ENCODE assay signal across 23 cellular contexts in genomic region chr1:19616489-19616888, GRCh38. TPM values are rescaled to one million over a fixed set of nuclear protein-coding genes. Genes with fewer than 3 reads are reported as not detected.
DNase-seq lines count a peak whose midpoint lies in the region; ATAC-seq, FAIRE-seq and TF ChIP-seq lines count a peak whose summit lies in the region.
"Had no signal": no experiment of that assay in that cellular context is flagged by ENCODE, and none has a peak within 500 bp of the region (broad histone marks: within the 10 kb centered on the region; RNA-seq: fewer than 3 reads in every experiment).

No MANE protein-coding gene starts in this region.

- 57% methylated on average over 2 of the region's 2 CpGs for WGBS in HepG2 (ENCODE audit: low lambda C conversion rate)
- WGBS in right lobe of liver (ENCODE audit: insufficient coverage, low coverage, low lambda C conversion rate, missing lambda C conversion rate), result 70% methylated on average over 2 of the region's 2 CpGs

- intact Hi-C loops in HepG2 (cut with micrococcal nuclease; ENCODE audit: unreplicated experiment) (no loop called here), right lobe of liver (cut with DNase I) (no loop called here)

- POLR2A ChIA-PET in HepG2 (lab: Yijun Ruan, JAX), result interaction anchor here (1.0 kb wide), 1 partner anchor 16 kb away, joined by 3 read pairs; no protein-coding TSS in a partner anchor

- TF ChIP-seq CTCF in HepG2 (CRISPR knock-in tag; IDR thresholded peaks at IDR 0.05) (no peak), right lobe of liver (IDR thresholded peaks at IDR 0.05) (no peak), foreskin fibroblast (IDR thresholded peaks at IDR 0.05; ENCODE audit: low read depth, low read length) (no peak)

- no peak overlapping the region for H3K4me2 ChIP-seq in HepG2 (ENCODE audit: low read depth, low read length)
- H3K4me2 ChIP-seq: KMS-11, smooth muscle cell had no signal

- CTCF ChIA-PET in HepG2 (lab: Yijun Ruan, JAX; ENCODE audit: low intra/inter-chr PET ratio, low total read pairs), result no interaction called here

- H4K20me1 ChIP-seq in HepG2 (ENCODE audit: insufficient read depth, low read length), result no peaks in the 10 kb centered on the region; the same call in 1 of the 2 replicates

- TF ChIP-seq POLR2A in HepG2 (IDR thresholded peaks at IDR 0.05; ENCODE audit: insufficient read depth in 1 of 2, low read depth in 2 of 2, low read length in 2 of 2) (no peak), right lobe of liver (IDR thresholded peaks at IDR 0.05) (no peak)

- no peaks in the 10 kb centered on the region for H3K9me3 ChIP-seq in HepG2 (ENCODE audit: low read length)
- no peaks in the 10 kb centered on the region for H3K9me3 ChIP-seq in right lobe of liver
- H3K9me3 ChIP-seq: Caco-2, heart left ventricle, pancreas, SJCRH30 had no signal

- no peak overlapping the region for H2AFZ ChIP-seq in HepG2 (ENCODE audit: low read length)

- TF ChIP-seq EP300 in HepG2 (IDR thresholded peaks at IDR 0.05; ENCODE audit: low read depth in 2 of 2, low read length in 2 of 2), result no peak
- no peak for TF ChIP-seq EP300 in HepG2 (CRISPR knock-in tag; IDR thresholded peaks at IDR 0.05; ENCODE audit: borderline replicate concordance)

- H3K36me3 ChIP-seq in HepG2 (replicated peaks in 1 of 2; ENCODE audit: control insufficient read depth in 1 of 2, insufficient read depth in 2 of 2, low read length in 2 of 2) (peaks cover 0 to 1% of the 10 kb centered on the region in 2 experiments; a peak in 1 of 5 replicates), right lobe of liver (peaks cover 0 to 2% (median 0%) of the 10 kb centered on the region in 4 donors)
- H3K36me3 ChIP-seq: pancreas had no signal

- H3K27me3 ChIP-seq in HepG2 (ENCODE audit: control insufficient read depth in 1 of 2, insufficient read depth in 2 of 2, low read length in 2 of 2) (no peaks in the 10 kb centered on the region), right lobe of liver (no peaks in the 10 kb centered on the region)
- H3K27me3 ChIP-seq: heart left ventricle, pancreas, SJCRH30 had no signal

- H3K4me1 ChIP-seq in HepG2 (ENCODE audit: insufficient read depth, low read length) (peaks cover 63% of the 10 kb centered on the region), right lobe of liver (peaks cover 0 to 15% (median 6%) of the 10 kb centered on the region in 4 donors)

- H3K9ac ChIP-seq in HepG2 (ENCODE audit: insufficient read depth, low read depth, low read length), result no peak overlapping the region
- H3K9ac ChIP-seq: KMS-11 had no signal

- peak; percentile 21 for FAIRE-seq in HepG2 (lab: Jason Lieb, UNC)
- no peak for FAIRE-seq in frontal cortex (lab: Jason Lieb, UNC)
- FAIRE-seq: GM18507, kidney, pancreas had no signal

- ATAC-seq in HepG2 (no peak), right lobe of liver (no peak)
- ATAC-seq: heart left ventricle; pancreas; stimulated activated memory B cell treated with anti-CD40 and anti-IgM and Interleukin-4, amounts not matched to agents 10 μg/mL and 1 μg/mL and 100 μg/mL, for 72 hours had no signal

- no peak for TF ChIP-seq RAD21 in HepG2 (CRISPR knock-in tag; IDR thresholded peaks at IDR 0.05)

- in situ Hi-C loops in HepG2 (cut with HindIII; ENCODE audit: extremely low pct_ligation_motif_present, low pct_unique_long_range_greater_than_20kb), result no loop called here

- H3K79me2 ChIP-seq in HepG2 (ENCODE audit: insufficient read depth, low read length), result peaks cover 14% of the 10 kb centered on the region

- H3K4me3 ChIP-seq in HepG2 (replicated peaks in 1 of 3; ENCODE audit: insufficient read depth in 1 of 3, low read depth in 2 of 3, low read length in 3 of 3), result no peak overlapping the region
- no peak overlapping the region for H3K4me3 ChIP-seq in right lobe of liver
- H3K4me3 ChIP-seq in foreskin fibroblast (ENCODE audit: low read depth in 1 of 2, low read length in 2 of 2), result no peak overlapping the region
- H3K4me3 ChIP-seq: heart left ventricle, pancreas, SJCRH30, smooth muscle cell had no signal

- H3K27ac ChIP-seq in HepG2 (ENCODE audit: extremely low read length, insufficient read depth, low read length), result no peak overlapping the region
- no peak overlapping the region for H3K27ac ChIP-seq in right lobe of liver
- H3K27ac ChIP-seq: heart left ventricle, KMS-11, SJCRH30 had no signal

- DNase-seq in HepG2 (ENCODE audit: low spot score), result no peak
- DNase-seq in right lobe of liver, result no peak
- peak; percentile 32 for DNase-seq in amniotic epithelial cell (ENCODE audit: low read depth)
- peak; percentile 48 to 83 for DNase-seq in foreskin fibroblast
- DNase-seq in frontal cortex (ENCODE audit: low spot score in 2 of 2), result no peak
- no peak for DNase-seq in cerebellar nuclear complex (lab: John Stamatoyannopoulos, UW)
- no peak for DNase-seq in activated effector memory CD4-positive, alpha-beta T cell treated with anti-CD3 and anti-CD28 coated beads, Interleukin-2, amount 50 U/mL, for 16 hours
- no peak for DNase-seq in NCI-H510A treated with DMSO at 0.1 percent for 48 hours (lab: John Stamatoyannopoulos, UW)
- DNase-seq: activated CD4-positive, alpha-beta T cell treated with anti-CD3 and anti-CD28 coated beads for 4 hours; activated T-cell treated with anti-CD3 and anti-CD28 coated beads for 4 hours; Caco-2; central memory CD4-positive, alpha-beta T cell; heart left ventricle; kidney; NCI-H1436; NCI-H446; pancreas; SJCRH30 had no signal

- no TSS peak for BruUV-seq in HepG2 (replicated peaks; lab: Mats Ljungman, UMichigan)

TF ChIP-seq in HepG2, 621 proteins besides CTCF, POLR2A, EP300 and RAD21 (continues in another document):
- TF ChIP-seq ATF4 (CRISPR knock-in tag; IDR thresholded peaks at IDR 0.05), result no peak
- TF ChIP-seq, protein P1, sequence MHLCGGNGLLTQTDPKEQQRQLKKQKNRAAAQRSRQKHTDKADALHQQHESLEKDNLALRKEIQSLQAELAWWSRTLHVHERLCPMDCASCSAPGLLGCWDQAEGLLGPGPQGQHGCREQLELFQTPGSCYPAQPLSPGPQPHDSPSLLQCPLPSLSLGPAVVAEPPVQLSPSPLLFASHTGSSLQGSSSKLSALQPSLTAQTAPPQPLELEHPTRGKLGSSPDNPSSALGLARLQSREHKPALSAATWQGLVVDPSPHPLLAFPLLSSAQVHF (CRISPR knock-in tag; IDR thresholded peaks at IDR 0.05), result no peak

RNA-seq across cellular contexts. Expression of gene NBL1, which starts 27.6 kb away (rescaled TPM):
- total RNA-seq in HepG2 (2016; rRNA removed; fragmentation: Illumina TruSeq; extraction: Trizol), result 1.9 and 2.7 TPM in 2 replicates
- 2.8 and 4.1 TPM in 2 replicates for total RNA-seq in HepG2 (2016; cell fraction: cytosol; rRNA removed; fragmentation: Illumina TruSeq; extraction: Trizol; ENCODE audit: low read depth)
- 2.8 and 3.1 TPM in 2 replicates for total RNA-seq in HepG2 (2016; cell fraction: insoluble cytoplasmic fraction; rRNA removed; fragmentation: Illumina TruSeq; extraction: Trizol)
- total RNA-seq in HepG2 (2016; cell fraction: membrane; rRNA removed; fragmentation: Illumina TruSeq; extraction: Trizol), result 5.9 and 6.3 TPM in 2 replicates
- total RNA-seq in HepG2 (2016; cell fraction: nucleus; rRNA removed; fragmentation: Illumina TruSeq; extraction: Trizol), result 2.3 and 3.4 TPM in 2 replicates
- polyA plus RNA-seq in HepG2 (2011; rRNA removed), result 13.8 and 17.5 TPM in 2 replicates
- 6.0 and 10.2 TPM in 2 replicates for polyA plus RNA-seq in HepG2 (2011; cell fraction: cytosol; rRNA removed)
- 7.1 and 10.2 TPM in 2 replicates for polyA plus RNA-seq in HepG2 (2011; cell fraction: nucleus; rRNA removed)
- polyA plus RNA-seq in HepG2 (2012), result 3.2 TPM in 2 replicates
- polyA plus RNA-seq in HepG2 (2016; cell fraction: cytosol; fragmentation: Illumina TruSeq; extraction: Trizol; ENCODE audit: low read depth), result 4.3 and 4.8 TPM in 2 replicates
- polyA plus RNA-seq in HepG2 (2016; cell fraction: insoluble cytoplasmic fraction; fragmentation: Illumina TruSeq; extraction: Trizol; ENCODE audit: low read depth), result 2.1 and 2.4 TPM in 2 replicates
- polyA plus RNA-seq in HepG2 (2016; cell fraction: membrane; fragmentation: Illumina TruSeq; extraction: Trizol; ENCODE audit: low read depth), result 5.5 and 7.0 TPM in 2 replicates
- 3.7 and 4.3 TPM in 2 replicates for polyA plus RNA-seq in HepG2 (2016; cell fraction: nucleus; fragmentation: Illumina TruSeq; extraction: Trizol; ENCODE audit: insufficient read depth, low read depth)
- polyA minus RNA-seq in HepG2 (2011; rRNA and poly(A)+ RNA removed; ENCODE audit: low replicate concordance), result 26.9 and 216 TPM in 2 replicates
- polyA minus RNA-seq in HepG2 (2011; cell fraction: cytosol; rRNA and poly(A)+ RNA removed), result 3.2 and 4.0 TPM in 2 replicates
- polyA minus RNA-seq in HepG2 (2011; cell fraction: nucleus; rRNA and poly(A)+ RNA removed), result 1.1 and 1.4 TPM in 2 replicates
- total RNA-seq in right lobe of liver, result 1 to 10 TPM; 2.2 to 5.7 (median 3.4) TPM
- 33.0 TPM for total RNA-seq in frontal cortex

RNA-seq across cellular contexts. Expression of gene HTR6, which starts 48.2 kb away (rescaled TPM):
- total RNA-seq in HepG2 (2016; rRNA removed; fragmentation: Illumina TruSeq; extraction: Trizol) (0.04 TPM in 1 of 2 replicates, not detected in the other), right lobe of liver (not detected), frontal cortex (0.41 TPM)
- not detected in 2 replicates for total RNA-seq in HepG2 (2016; cell fraction: cytosol; rRNA removed; fragmentation: Illumina TruSeq; extraction: Trizol; ENCODE audit: low read depth)
- total RNA-seq in HepG2 (2016; cell fraction: insoluble cytoplasmic fraction; rRNA removed; fragmentation: Illumina TruSeq; extraction: Trizol), result not detected in 2 replicates
- not detected in 2 replicates for total RNA-seq in HepG2 (2016; cell fraction: membrane; rRNA removed; fragmentation: Illumina TruSeq; extraction: Trizol)
- total RNA-seq in HepG2 (2016; cell fraction: nucleus; rRNA removed; fragmentation: Illumina TruSeq; extraction: Trizol), result not detected in 2 replicates
- polyA plus RNA-seq in HepG2 (2011; rRNA removed), result 0.05 TPM in 1 of 2 replicates, not detected in the other
- polyA plus RNA-seq in HepG2 (2011; cell fraction: cytosol; rRNA removed), result not detected in 2 replicates
- not detected in 2 replicates for polyA plus RNA-seq in HepG2 (2011; cell fraction: nucleus; rRNA removed)
- polyA plus RNA-seq in HepG2 (2012), result not detected in 2 replicates
- not detected in 2 replicates for polyA plus RNA-seq in HepG2 (2016; cell fraction: cytosol; fragmentation: Illumina TruSeq; extraction: Trizol; ENCODE audit: low read depth)
- polyA plus RNA-seq in HepG2 (2016; cell fraction: insoluble cytoplasmic fraction; fragmentation: Illumina TruSeq; extraction: Trizol; ENCODE audit: low read depth), result not detected in 2 replicates
- polyA plus RNA-seq in HepG2 (2016; cell fraction: membrane; fragmentation: Illumina TruSeq; extraction: Trizol; ENCODE audit: low read depth), result not detected in 2 replicates
- polyA plus RNA-seq in HepG2 (2016; cell fraction: nucleus; fragmentation: Illumina TruSeq; extraction: Trizol; ENCODE audit: insufficient read depth, low read depth), result not detected in 2 replicates
- not detected in 2 replicates for polyA minus RNA-seq in HepG2 (2011; rRNA and poly(A)+ RNA removed; ENCODE audit: low replicate concordance)
- polyA minus RNA-seq in HepG2 (2011; cell fraction: cytosol; rRNA and poly(A)+ RNA removed), result not detected in 2 replicates
- polyA minus RNA-seq in HepG2 (2011; cell fraction: nucleus; rRNA and poly(A)+ RNA removed), result not detected in 2 replicates
- total RNA-seq: Caco-2, heart left ventricle, kidney, pancreas, SJCRH30, smooth muscle cell, ureter had no signal
- polyA plus RNA-seq: heart left ventricle, pancreas, smooth muscle cell had no signal

Comparison
In these comparisons a context has a peak if more than half of its experiments do, and no peak if none do; other contexts are left out.
1. DNase-seq: peak in amniotic epithelial cell (single experiment) and foreskin fibroblast (2 of 2); none in HepG2 (single experiment), right lobe of liver (0 of 3), frontal cortex (0 of 2), cerebellar nuclear complex (0 of 2), activated effector memory CD4-positive, alpha-beta T cell treated with anti-CD3 and anti-CD28 coated beads, Interleukin-2, amount 50 U/mL, for 16 hours (single experiment) and NCI-H510A treated with DMSO at 0.1 percent for 48 hours (single experiment).